In genomic region chr16:75463417-75464129, GRCh38 we compare ENCODE assay signal across 8 cellular contexts. TPM values are rescaled to one million over a fixed set of nuclear protein-coding genes. Genes with fewer than 3 reads are reported as not detected.
A peak's percentile ranks its signal among the peaks of the same experiment; 100 is the strongest.
DNase-seq lines count a peak whose midpoint lies in the region; ATAC-seq and TF ChIP-seq lines count a peak whose summit lies in the region.
"Not testable (repeated sequence)": the region's sequence is repeated elsewhere in the genome, so short reads cannot be mapped to it uniquely, and the experiment has no call there.

No MANE protein-coding gene starts in this region.

- ATAC-seq in GM18867 (IDR thresholded peaks at IDR 0.05; ENCODE audit: unreplicated experiment) (peak; percentile 14), HG02885 (IDR thresholded peaks at IDR 0.05; ENCODE audit: poor library complexity, unreplicated experiment) (peak; percentile 14)

- not testable (repeated sequence) for TF ChIP-seq CTCF in retinal pigment epithelial cell (conservative IDR thresholded peaks at IDR 0.05; ENCODE audit: low read depth, low read length)

- H3K4me3 ChIP-seq in retinal pigment epithelial cell (ENCODE audit: low read length) = peak overlapping the region; percentile 74

- peak overlapping the region; percentile 94 for H3K27ac ChIP-seq in cingulate gyrus (ENCODE audit: low read depth, low read length)

- DNase-seq in A172 (ENCODE audit: low spot score) (peak; percentile 30), NCI-H1417 treated with DMSO at 0.1 percent for 48 hours (lab: John Stamatoyannopoulos, UW) (peak; percentile 9), islet precursor cell (peak; percentile 72)
- DNase-seq in activated CD4-positive, alpha-beta T cell treated with anti-CD3 and anti-CD28 coated beads for 48 hours = peak; percentile 38
- not testable (repeated sequence) for DNase-seq in retinal pigment epithelial cell (ENCODE audit: low read depth)

RNA-seq across cellular contexts. Expression of gene TMEM170A, which starts 0.9 kb away (rescaled TPM):
- total RNA-seq in A172 (2014; rRNA removed; shearing (Covaris generic)) = 9.7 and 19.9 TPM in 2 replicates

RNA-seq across cellular contexts. Expression of gene CFDP1, which starts 30.3 kb away (rescaled TPM):
- total RNA-seq in A172 (2014; rRNA removed; shearing (Covaris generic)) = 45.0 and 54.0 TPM in 2 replicates

RNA-seq across cellular contexts. Expression of gene CHST6, which starts 31.7 kb away (rescaled TPM):
- total RNA-seq in A172 (2014; rRNA removed; shearing (Covaris generic)) = not detected in 2 replicates
